Comparison of ENCODE assay signal across 24 cellular contexts in the genomic region with DNA sequence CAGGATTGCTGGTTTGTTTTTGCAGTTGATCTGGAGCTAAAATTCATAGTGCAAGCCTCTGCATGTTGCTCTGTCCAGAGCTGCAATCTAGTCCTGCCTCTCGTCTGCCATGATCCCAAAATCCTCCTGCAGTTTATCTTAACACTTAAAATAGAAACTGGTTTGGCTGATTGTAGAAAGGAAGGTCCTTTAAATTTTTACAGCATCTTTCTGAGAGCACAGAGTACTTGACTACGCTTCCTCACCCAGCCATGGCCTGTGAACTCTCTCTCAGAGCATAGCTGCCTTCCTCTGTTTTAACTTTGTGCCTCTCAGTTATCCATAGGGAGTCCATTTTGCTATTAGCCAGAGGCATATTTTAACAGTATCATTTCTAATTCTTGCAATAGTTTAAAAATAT.
DNase-seq lines count a peak whose midpoint lies in the region; ATAC-seq and TF ChIP-seq lines count a peak whose summit lies in the region.
"Had no signal": no experiment of that assay in that cellular context is flagged by ENCODE, and none has a peak within 500 bp of the region (broad histone marks: within the 10 kb centered on the region; RNA-seq: fewer than 3 reads in every experiment).

No MANE protein-coding gene starts in this region.

- ATAC-seq in foreskin keratinocyte = peak; percentile 26
- ATAC-seq in HG02938 (IDR thresholded peaks at IDR 0.05; ENCODE audit: unreplicated experiment) = no peak
- ATAC-seq: activated CD4-positive, alpha-beta T cell treated with anti-CD3 and anti-CD28 coated beads for 36 hours; activated naive CD8-positive, alpha-beta T cell treated with anti-CD3 and anti-CD28 coated beads, Interleukin-2, amount 50 U/mL, for 24 hours had no signal

- H3K9me3 ChIP-seq in OCI-LY3 (ENCODE audit: insufficient read depth, low read length) = no peaks in the 10 kb centered on the region
- no peaks in the 10 kb centered on the region for H3K9me3 ChIP-seq in neural progenitor cell (ENCODE audit: low read depth)
- H3K9me3 ChIP-seq: SK-N-SH had no signal

- H3K9ac ChIP-seq in OCI-LY3 (ENCODE audit: low read length) (no peak overlapping the region), neural progenitor cell (no peak overlapping the region)
- H3K9ac ChIP-seq: SK-N-SH had no signal

- H3K36me3 Mint-ChIP-seq in neural progenitor cell (no peaks in the 10 kb centered on the region), progenitor cell of endocrine pancreas (ENCODE audit: insufficient read depth) (no peaks in the 10 kb centered on the region)

- TF ChIP-seq CTCF in OCI-LY3 (IDR thresholded peaks at IDR 0.05; ENCODE audit: low read depth, low read length) (no peak), foreskin keratinocyte (conservative IDR thresholded peaks at IDR 0.05) (no peak), neural progenitor cell (IDR thresholded peaks at IDR 0.05) (no peak), progenitor cell of endocrine pancreas (IDR thresholded peaks at IDR 0.05; ENCODE audit: unreplicated experiment) (no peak)

- no peak overlapping the region for H3K4me3 Mint-ChIP-seq in neural progenitor cell
- no peak overlapping the region for H3K4me3 Mint-ChIP-seq in progenitor cell of endocrine pancreas (ENCODE audit: low read depth)
- H3K4me3 Mint-ChIP-seq: activated CD4-positive, alpha-beta T cell treated with anti-CD3 and anti-CD28 coated beads for 36 hours; activated naive CD8-positive, alpha-beta T cell treated with anti-CD3 and anti-CD28 coated beads, Interleukin-2, amount 50 U/mL, for 24 hours; activated T-cell treated with anti-CD3 and anti-CD28 coated beads, Interleukin-2, amount 50 U/mL, for 24 hours; CD4-positive, alpha-beta T cell had no signal

- H3K9me3 Mint-ChIP-seq in neural progenitor cell (peaks cover 3% of the 10 kb centered on the region), progenitor cell of endocrine pancreas (ENCODE audit: low read depth) (peaks cover 17% of the 10 kb centered on the region)

- H3K27me3 Mint-ChIP-seq in neural progenitor cell (ENCODE audit: insufficient read depth, low read depth) (peaks cover 3% of the 10 kb centered on the region), progenitor cell of endocrine pancreas (no peaks in the 10 kb centered on the region)
- H3K27me3 Mint-ChIP-seq: activated CD4-positive, alpha-beta T cell treated with anti-CD3 and anti-CD28 coated beads for 36 hours; activated naive CD8-positive, alpha-beta T cell treated with anti-CD3 and anti-CD28 coated beads, Interleukin-2, amount 50 U/mL, for 24 hours; activated T-cell treated with anti-CD3 and anti-CD28 coated beads, Interleukin-2, amount 50 U/mL, for 24 hours; CD4-positive, alpha-beta T cell had no signal

- H3F3A ChIP-seq in neural progenitor cell (ENCODE audit: low read depth) = no peaks in the 10 kb centered on the region

- H3K4me1 ChIP-seq in OCI-LY3 (ENCODE audit: low read length) (peaks cover 8% of the 10 kb centered on the region; the same call in 1 of the 2 replicates), foreskin keratinocyte (peaks cover 3% of the 10 kb centered on the region), neural progenitor cell (no peaks in the 10 kb centered on the region)

- DNase-seq in DMS 273 (lab: John Stamatoyannopoulos, UW; ENCODE audit: unreplicated experiment) = peak; percentile 9
- DNase-seq in DMS 273 treated with DMSO at 0.1 percent for 48 hours (lab: John Stamatoyannopoulos, UW) = no peak
- peak in 1 of 2 donors; percentile 42 for DNase-seq in foreskin keratinocyte
- DNase-seq in neural progenitor cell (ENCODE audit: low spot score) = no peak
- no peak for DNase-seq in ecto neural progenitor cell (ENCODE audit: low spot score)
- no peak for DNase-seq in progenitor cell of endocrine pancreas (ENCODE audit: low spot score, unreplicated experiment)
- DNase-seq: activated CD4-positive, alpha-beta T cell treated with anti-CD3 and anti-CD28 coated beads for 36 hours; activated gamma-delta T cell treated with Interleukin-2 at 50 U/mL for 16 hours; activated naive CD8-positive, alpha-beta T cell treated with anti-CD3 and anti-CD28 coated beads, Interleukin-2, amount 50 U/mL, for 24 hours; activated T-cell treated with anti-CD3 and anti-CD28 coated beads, Interleukin-2, amount 50 U/mL, for 24 hours; CD4-positive, alpha-beta T cell; effector memory CD4-positive, alpha-beta T cell; GDM1; Karpas-422; kidney glomerular epithelial cell; NCI-H1694 treated with DMSO at 0.1 percent for 48 hours; NCI-H2171 treated with DMSO at 0.1 percent for 48 hours; SK-N-SH; substantia nigra; T-helper 2 cell had no signal

- H3K36me3 ChIP-seq in OCI-LY3 (replicated peaks; ENCODE audit: low read depth, low read length) = no peaks in the 10 kb centered on the region
- no peaks in the 10 kb centered on the region for H3K36me3 ChIP-seq in neural progenitor cell

- H3K4me1 Mint-ChIP-seq in neural progenitor cell (no peaks in the 10 kb centered on the region), progenitor cell of endocrine pancreas (ENCODE audit: low read depth) (no peaks in the 10 kb centered on the region)
- H3K4me1 Mint-ChIP-seq: activated CD4-positive, alpha-beta T cell treated with anti-CD3 and anti-CD28 coated beads for 36 hours; activated naive CD8-positive, alpha-beta T cell treated with anti-CD3 and anti-CD28 coated beads, Interleukin-2, amount 50 U/mL, for 24 hours had no signal

- no peaks in the 10 kb centered on the region for H3K27me3 ChIP-seq in OCI-LY3 (ENCODE audit: low read depth, low read length)
- H3K27me3 ChIP-seq in foreskin keratinocyte = no peaks in the 10 kb centered on the region
- H3K27me3 ChIP-seq in neural progenitor cell = no peaks in the 10 kb centered on the region

- H3K27ac Mint-ChIP-seq in neural progenitor cell (no peak overlapping the region), progenitor cell of endocrine pancreas (no peak overlapping the region)
- H3K27ac Mint-ChIP-seq: activated CD4-positive, alpha-beta T cell treated with anti-CD3 and anti-CD28 coated beads for 36 hours; activated naive CD8-positive, alpha-beta T cell treated with anti-CD3 and anti-CD28 coated beads, Interleukin-2, amount 50 U/mL, for 24 hours; activated T-cell treated with anti-CD3 and anti-CD28 coated beads, Interleukin-2, amount 50 U/mL, for 24 hours; CD4-positive, alpha-beta T cell had no signal

- H3K27ac ChIP-seq in OCI-LY3 (ENCODE audit: low read length) = no peak overlapping the region
- no peak overlapping the region for H3K27ac ChIP-seq in foreskin keratinocyte
- H3K27ac ChIP-seq in neural progenitor cell = no peak overlapping the region
- H3K27ac ChIP-seq: 22Rv1, skin epidermis had no signal

- no peak overlapping the region for H3K4me3 ChIP-seq in OCI-LY3 (ENCODE audit: low read length)
- H3K4me3 ChIP-seq in neural progenitor cell = no peak overlapping the region
- H3K4me3 ChIP-seq: skin epidermis had no signal

- no peak overlapping the region for H3K4me2 ChIP-seq in OCI-LY3 (ENCODE audit: low read length)
- H3K4me2 ChIP-seq in neural progenitor cell = no peak overlapping the region
- H3K4me2 ChIP-seq: SK-N-SH had no signal

- H3K79me2 ChIP-seq in OCI-LY3 (ENCODE audit: low read length) = no peaks in the 10 kb centered on the region
- H3K79me2 ChIP-seq in neural progenitor cell (ENCODE audit: low read depth) = no peaks in the 10 kb centered on the region

- H2AFZ ChIP-seq in OCI-LY3 (ENCODE audit: low read depth, low read length) (0 out of 2 replicates have a peak overlapping the region, but pooled peaks have one; percentile 20), neural progenitor cell (replicated peaks) (peak overlapping the region; percentile 70)

- H4K20me1 ChIP-seq in OCI-LY3 (ENCODE audit: insufficient read depth, low read length) (no peaks in the 10 kb centered on the region), neural progenitor cell (ENCODE audit: low read depth) (no peaks in the 10 kb centered on the region)
